1 cellular context compared by ENCODE assay signal in the genomic region with DNA sequence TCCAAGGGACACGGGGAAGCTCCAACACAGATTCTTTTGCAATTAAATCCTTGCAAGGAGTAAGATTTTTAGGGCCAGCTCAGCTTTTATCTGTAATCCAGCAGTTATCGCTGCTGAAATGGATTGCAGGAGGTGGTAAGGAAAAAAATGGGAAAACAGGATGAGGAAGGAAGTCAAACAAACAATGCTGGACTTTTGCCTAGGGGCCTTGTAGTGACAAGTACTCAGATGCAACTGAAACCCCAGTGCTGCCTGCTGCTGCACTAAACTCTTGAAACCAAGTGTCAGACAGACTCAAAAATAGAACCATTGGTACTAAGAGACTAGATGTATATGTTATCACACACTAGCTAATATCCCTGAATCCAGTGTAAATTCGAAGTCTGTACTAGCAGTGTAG.
TF ChIP-seq lines count a peak whose summit lies in the region.

No MANE protein-coding gene starts in this region.

TF ChIP-seq in HepG2, 621 proteins besides CTCF, POLR2A, EP300 and RAD21 (continued from another document and continues in another):
- TF ChIP-seq, protein P1, sequence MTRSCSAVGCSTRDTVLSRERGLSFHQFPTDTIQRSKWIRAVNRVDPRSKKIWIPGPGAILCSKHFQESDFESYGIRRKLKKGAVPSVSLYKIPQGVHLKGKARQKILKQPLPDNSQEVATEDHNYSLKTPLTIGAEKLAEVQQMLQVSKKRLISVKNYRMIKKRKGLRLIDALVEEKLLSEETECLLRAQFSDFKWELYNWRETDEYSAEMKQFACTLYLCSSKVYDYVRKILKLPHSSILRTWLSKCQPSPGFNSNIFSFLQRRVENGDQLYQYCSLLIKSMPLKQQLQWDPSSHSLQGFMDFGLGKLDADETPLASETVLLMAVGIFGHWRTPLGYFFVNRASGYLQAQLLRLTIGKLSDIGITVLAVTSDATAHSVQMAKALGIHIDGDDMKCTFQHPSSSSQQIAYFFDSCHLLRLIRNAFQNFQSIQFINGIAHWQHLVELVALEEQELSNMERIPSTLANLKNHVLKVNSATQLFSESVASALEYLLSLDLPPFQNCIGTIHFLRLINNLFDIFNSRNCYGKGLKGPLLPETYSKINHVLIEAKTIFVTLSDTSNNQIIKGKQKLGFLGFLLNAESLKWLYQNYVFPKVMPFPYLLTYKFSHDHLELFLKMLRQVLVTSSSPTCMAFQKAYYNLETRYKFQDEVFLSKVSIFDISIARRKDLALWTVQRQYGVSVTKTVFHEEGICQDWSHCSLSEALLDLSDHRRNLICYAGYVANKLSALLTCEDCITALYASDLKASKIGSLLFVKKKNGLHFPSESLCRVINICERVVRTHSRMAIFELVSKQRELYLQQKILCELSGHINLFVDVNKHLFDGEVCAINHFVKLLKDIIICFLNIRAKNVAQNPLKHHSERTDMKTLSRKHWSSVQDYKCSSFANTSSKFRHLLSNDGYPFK (CRISPR knock-in tag; IDR thresholded peaks at IDR 0.05; ENCODE audit: borderline replicate concordance) = no peak
- TF ChIP-seq, protein P2, sequence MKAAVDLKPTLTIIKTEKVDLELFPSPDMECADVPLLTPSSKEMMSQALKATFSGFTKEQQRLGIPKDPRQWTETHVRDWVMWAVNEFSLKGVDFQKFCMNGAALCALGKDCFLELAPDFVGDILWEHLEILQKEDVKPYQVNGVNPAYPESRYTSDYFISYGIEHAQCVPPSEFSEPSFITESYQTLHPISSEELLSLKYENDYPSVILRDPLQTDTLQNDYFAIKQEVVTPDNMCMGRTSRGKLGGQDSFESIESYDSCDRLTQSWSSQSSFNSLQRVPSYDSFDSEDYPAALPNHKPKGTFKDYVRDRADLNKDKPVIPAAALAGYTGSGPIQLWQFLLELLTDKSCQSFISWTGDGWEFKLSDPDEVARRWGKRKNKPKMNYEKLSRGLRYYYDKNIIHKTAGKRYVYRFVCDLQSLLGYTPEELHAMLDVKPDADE (CRISPR knock-in tag; IDR thresholded peaks at IDR 0.05) = no peak
- TF ChIP-seq SP2 (CRISPR knock-in tag; IDR thresholded peaks at IDR 0.05) (no peak), ZFP82 (CRISPR knock-in tag; IDR thresholded peaks at IDR 0.05; ENCODE audit: borderline replicate concordance) (no peak), NR3C1 (CRISPR knock-in tag; IDR thresholded peaks at IDR 0.05) (no peak), SIX4 (CRISPR knock-in tag; IDR thresholded peaks at IDR 0.05) (no peak), RFX5 (IDR thresholded peaks at IDR 0.05; ENCODE audit: low read depth, low read length) (no peak), HDAC2 (CRISPR knock-in tag; IDR thresholded peaks at IDR 0.05) (peak; percentile 36; the same call in 1 of the 2 replicates), HNF4G (IDR thresholded peaks at IDR 0.05; ENCODE audit: borderline replicate concordance, low read depth, low read length) (peak; percentile 21; the same call in 1 of the 2 replicates), HNF4G (CRISPR knock-in tag; IDR thresholded peaks at IDR 0.05; ENCODE audit: borderline replicate concordance, low read depth) (no peak), ZNF34 (CRISPR knock-in tag; IDR thresholded peaks at IDR 0.05; ENCODE audit: borderline replicate concordance) (no peak), PAF1 (CRISPR knock-in tag; IDR thresholded peaks at IDR 0.05) (no peak), ZNF75D (CRISPR knock-in tag; IDR thresholded peaks at IDR 0.05; ENCODE audit: borderline replicate concordance) (no peak), TRIM24 (CRISPR knock-in tag; IDR thresholded peaks at IDR 0.05) (no peak), GPN1 (CRISPR knock-in tag; IDR thresholded peaks at IDR 0.05; ENCODE audit: borderline replicate concordance) (no peak), ZNF749 (CRISPR knock-in tag; IDR thresholded peaks at IDR 0.05; ENCODE audit: borderline replicate concordance) (no peak), SCMH1 (CRISPR knock-in tag; IDR thresholded peaks at IDR 0.05; ENCODE audit: borderline replicate concordance) (no peak), ARID2 (CRISPR knock-in tag; IDR thresholded peaks at IDR 0.05; ENCODE audit: borderline replicate concordance) (no peak), ZEB1 (IDR thresholded peaks at IDR 0.05; ENCODE audit: insufficient replicate concordance, low read depth) (no peak), ZNF460 (CRISPR knock-in tag; IDR thresholded peaks at IDR 0.05; ENCODE audit: borderline replicate concordance) (no peak), NFIB (CRISPR knock-in tag; IDR thresholded peaks at IDR 0.05; ENCODE audit: borderline replicate concordance) (no peak), ZNF850 (CRISPR knock-in tag; conservative IDR thresholded peaks at IDR 0.05) (no peak), CEBPB (IDR thresholded peaks at IDR 0.05; ENCODE audit: borderline replicate concordance, low read depth, low read length) (no peak), RORA (CRISPR knock-in tag; IDR thresholded peaks at IDR 0.05) (no peak), ZNF441 (CRISPR knock-in tag; IDR thresholded peaks at IDR 0.05; ENCODE audit: borderline replicate concordance) (no peak), JARID2 (CRISPR knock-in tag; IDR thresholded peaks at IDR 0.05; ENCODE audit: insufficient replicate concordance) (no peak), KLF16 (CRISPR knock-in tag; IDR thresholded peaks at IDR 0.05) (no peak), KDM4B (CRISPR knock-in tag; IDR thresholded peaks at IDR 0.05) (no peak), PTBP1 (IDR thresholded peaks at IDR 0.05; ENCODE audit: low read depth, low read length, poor library complexity, severe bottlenecking) (no peak), ZNF660 (CRISPR knock-in tag; IDR thresholded peaks at IDR 0.05; ENCODE audit: borderline replicate concordance, low read depth) (no peak)
- TF ChIP-seq, protein P3, sequence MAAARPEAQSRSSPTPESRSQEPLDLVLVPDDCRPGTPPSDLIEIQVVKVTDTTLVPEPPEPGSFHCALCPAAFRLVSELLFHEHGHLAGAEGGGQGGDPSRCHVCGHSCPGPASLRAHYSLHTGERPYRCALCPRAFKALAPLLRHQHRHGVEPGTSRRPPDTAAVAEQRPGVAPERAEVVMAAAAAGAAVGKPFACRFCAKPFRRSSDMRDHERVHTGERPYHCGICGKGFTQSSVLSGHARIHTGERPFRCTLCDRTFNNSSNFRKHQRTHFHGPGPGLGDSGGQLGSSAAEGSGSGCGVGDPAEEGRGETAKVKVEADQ (CRISPR knock-in tag; IDR thresholded peaks at IDR 0.05; ENCODE audit: borderline replicate concordance) = no peak
- TF ChIP-seq, protein P4, sequence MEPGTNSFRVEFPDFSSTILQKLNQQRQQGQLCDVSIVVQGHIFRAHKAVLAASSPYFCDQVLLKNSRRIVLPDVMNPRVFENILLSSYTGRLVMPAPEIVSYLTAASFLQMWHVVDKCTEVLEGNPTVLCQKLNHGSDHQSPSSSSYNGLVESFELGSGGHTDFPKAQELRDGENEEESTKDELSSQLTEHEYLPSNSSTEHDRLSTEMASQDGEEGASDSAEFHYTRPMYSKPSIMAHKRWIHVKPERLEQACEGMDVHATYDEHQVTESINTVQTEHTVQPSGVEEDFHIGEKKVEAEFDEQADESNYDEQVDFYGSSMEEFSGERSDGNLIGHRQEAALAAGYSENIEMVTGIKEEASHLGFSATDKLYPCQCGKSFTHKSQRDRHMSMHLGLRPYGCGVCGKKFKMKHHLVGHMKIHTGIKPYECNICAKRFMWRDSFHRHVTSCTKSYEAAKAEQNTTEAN (CRISPR knock-in tag; conservative IDR thresholded peaks at IDR 0.05) = 0 out of 2 replicates have a peak, but pooled peaks have one; percentile 42
- TF ChIP-seq, protein P5, sequence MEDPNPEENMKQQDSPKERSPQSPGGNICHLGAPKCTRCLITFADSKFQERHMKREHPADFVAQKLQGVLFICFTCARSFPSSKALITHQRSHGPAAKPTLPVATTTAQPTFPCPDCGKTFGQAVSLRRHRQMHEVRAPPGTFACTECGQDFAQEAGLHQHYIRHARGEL (CRISPR knock-in tag; IDR thresholded peaks at IDR 0.05) = no peak
- TF ChIP-seq, protein P6, sequence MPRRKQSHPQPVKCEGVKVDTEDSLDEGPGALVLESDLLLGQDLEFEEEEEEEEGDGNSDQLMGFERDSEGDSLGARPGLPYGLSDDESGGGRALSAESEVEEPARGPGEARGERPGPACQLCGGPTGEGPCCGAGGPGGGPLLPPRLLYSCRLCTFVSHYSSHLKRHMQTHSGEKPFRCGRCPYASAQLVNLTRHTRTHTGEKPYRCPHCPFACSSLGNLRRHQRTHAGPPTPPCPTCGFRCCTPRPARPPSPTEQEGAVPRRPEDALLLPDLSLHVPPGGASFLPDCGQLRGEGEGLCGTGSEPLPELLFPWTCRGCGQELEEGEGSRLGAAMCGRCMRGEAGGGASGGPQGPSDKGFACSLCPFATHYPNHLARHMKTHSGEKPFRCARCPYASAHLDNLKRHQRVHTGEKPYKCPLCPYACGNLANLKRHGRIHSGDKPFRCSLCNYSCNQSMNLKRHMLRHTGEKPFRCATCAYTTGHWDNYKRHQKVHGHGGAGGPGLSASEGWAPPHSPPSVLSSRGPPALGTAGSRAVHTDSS (CRISPR knock-in tag; conservative IDR thresholded peaks at IDR 0.05) = no peak
- TF ChIP-seq, protein P7, sequence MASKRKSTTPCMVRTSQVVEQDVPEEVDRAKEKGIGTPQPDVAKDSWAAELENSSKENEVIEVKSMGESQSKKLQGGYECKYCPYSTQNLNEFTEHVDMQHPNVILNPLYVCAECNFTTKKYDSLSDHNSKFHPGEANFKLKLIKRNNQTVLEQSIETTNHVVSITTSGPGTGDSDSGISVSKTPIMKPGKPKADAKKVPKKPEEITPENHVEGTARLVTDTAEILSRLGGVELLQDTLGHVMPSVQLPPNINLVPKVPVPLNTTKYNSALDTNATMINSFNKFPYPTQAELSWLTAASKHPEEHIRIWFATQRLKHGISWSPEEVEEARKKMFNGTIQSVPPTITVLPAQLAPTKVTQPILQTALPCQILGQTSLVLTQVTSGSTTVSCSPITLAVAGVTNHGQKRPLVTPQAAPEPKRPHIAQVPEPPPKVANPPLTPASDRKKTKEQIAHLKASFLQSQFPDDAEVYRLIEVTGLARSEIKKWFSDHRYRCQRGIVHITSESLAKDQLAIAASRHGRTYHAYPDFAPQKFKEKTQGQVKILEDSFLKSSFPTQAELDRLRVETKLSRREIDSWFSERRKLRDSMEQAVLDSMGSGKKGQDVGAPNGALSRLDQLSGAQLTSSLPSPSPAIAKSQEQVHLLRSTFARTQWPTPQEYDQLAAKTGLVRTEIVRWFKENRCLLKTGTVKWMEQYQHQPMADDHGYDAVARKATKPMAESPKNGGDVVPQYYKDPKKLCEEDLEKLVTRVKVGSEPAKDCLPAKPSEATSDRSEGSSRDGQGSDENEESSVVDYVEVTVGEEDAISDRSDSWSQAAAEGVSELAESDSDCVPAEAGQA (IDR thresholded peaks at IDR 0.05; ENCODE audit: low read depth) = no peak
- TF ChIP-seq, protein P7 (CRISPR knock-in tag; IDR thresholded peaks at IDR 0.05; ENCODE audit: borderline replicate concordance) = no peak
- TF ChIP-seq, protein P8, sequence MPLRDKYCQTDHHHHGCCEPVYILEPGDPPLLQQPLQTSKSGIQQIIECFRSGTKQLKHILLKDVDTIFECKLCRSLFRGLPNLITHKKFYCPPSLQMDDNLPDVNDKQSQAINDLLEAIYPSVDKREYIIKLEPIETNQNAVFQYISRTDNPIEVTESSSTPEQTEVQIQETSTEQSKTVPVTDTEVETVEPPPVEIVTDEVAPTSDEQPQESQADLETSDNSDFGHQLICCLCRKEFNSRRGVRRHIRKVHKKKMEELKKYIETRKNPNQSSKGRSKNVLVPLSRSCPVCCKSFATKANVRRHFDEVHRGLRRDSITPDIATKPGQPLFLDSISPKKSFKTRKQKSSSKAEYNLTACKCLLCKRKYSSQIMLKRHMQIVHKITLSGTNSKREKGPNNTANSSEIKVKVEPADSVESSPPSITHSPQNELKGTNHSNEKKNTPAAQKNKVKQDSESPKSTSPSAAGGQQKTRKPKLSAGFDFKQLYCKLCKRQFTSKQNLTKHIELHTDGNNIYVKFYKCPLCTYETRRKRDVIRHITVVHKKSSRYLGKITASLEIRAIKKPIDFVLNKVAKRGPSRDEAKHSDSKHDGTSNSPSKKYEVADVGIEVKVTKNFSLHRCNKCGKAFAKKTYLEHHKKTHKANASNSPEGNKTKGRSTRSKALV (CRISPR knock-in tag; IDR thresholded peaks at IDR 0.05) = no peak
- TF ChIP-seq, protein P9, sequence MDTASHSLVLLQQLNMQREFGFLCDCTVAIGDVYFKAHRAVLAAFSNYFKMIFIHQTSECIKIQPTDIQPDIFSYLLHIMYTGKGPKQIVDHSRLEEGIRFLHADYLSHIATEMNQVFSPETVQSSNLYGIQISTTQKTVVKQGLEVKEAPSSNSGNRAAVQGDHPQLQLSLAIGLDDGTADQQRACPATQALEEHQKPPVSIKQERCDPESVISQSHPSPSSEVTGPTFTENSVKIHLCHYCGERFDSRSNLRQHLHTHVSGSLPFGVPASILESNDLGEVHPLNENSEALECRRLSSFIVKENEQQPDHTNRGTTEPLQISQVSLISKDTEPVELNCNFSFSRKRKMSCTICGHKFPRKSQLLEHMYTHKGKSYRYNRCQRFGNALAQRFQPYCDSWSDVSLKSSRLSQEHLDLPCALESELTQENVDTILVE (CRISPR knock-in tag; IDR thresholded peaks at IDR 0.05) = no peak
- TF ChIP-seq, protein P10, sequence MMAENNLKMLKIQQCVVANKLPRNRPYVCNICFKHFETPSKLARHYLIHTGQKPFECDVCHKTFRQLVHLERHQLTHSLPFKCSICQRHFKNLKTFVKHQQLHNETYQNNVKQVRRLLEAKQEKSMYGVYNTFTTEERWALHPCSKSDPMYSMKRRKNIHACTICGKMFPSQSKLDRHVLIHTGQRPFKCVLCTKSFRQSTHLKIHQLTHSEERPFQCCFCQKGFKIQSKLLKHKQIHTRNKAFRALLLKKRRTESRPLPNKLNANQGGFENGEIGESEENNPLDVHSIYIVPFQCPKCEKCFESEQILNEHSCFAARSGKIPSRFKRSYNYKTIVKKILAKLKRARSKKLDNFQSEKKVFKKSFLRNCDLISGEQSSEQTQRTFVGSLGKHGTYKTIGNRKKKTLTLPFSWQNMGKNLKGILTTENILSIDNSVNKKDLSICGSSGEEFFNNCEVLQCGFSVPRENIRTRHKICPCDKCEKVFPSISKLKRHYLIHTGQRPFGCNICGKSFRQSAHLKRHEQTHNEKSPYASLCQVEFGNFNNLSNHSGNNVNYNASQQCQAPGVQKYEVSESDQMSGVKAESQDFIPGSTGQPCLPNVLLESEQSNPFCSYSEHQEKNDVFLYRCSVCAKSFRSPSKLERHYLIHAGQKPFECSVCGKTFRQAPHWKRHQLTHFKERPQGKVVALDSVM (CRISPR knock-in tag; IDR thresholded peaks at IDR 0.05) = no peak
